ENCODE assay signal across 8 cellular contexts in genomic region chr11:34105957-34106504, GRCh38. TPM values are rescaled to one million over a fixed set of nuclear protein-coding genes. Genes with fewer than 3 reads are reported as not detected.
DNase-seq lines count a peak whose midpoint lies in the region; ATAC-seq and TF ChIP-seq lines count a peak whose summit lies in the region.

No MANE protein-coding gene starts in this region.

- no peak for TF ChIP-seq EP300 in tibial nerve (IDR thresholded peaks at IDR 0.05)

- peaks cover 11 to 29% of the 10 kb centered on the region in 2 donors for H3K36me3 ChIP-seq in ascending aorta
- peaks cover 0 to 36% of the 10 kb centered on the region in 2 donors for H3K36me3 ChIP-seq in left lung
- H3K36me3 ChIP-seq in tibial nerve: peaks cover 0 to 38% (median 6%) of the 10 kb centered on the region in 3 donors

- H3K9me3 Mint-ChIP-seq in CD14-positive monocyte: no peaks in the 10 kb centered on the region

- H3K27me3 ChIP-seq in ascending aorta: no peaks in the 10 kb centered on the region
- H3K27me3 ChIP-seq in left lung: no peaks in the 10 kb centered on the region
- H3K27me3 ChIP-seq in tibial nerve: no peaks in the 10 kb centered on the region

- H3K27me3 Mint-ChIP-seq in CD14-positive monocyte (ENCODE audit: low read depth in 3 of 3): no peaks in the 10 kb centered on the region

- peak overlapping the region; percentile 93 to 95 for H3K27ac ChIP-seq in ascending aorta
- peak overlapping the region; percentile 93 to 96 for H3K27ac ChIP-seq in left lung
- H3K27ac ChIP-seq in tibial nerve: peak overlapping the region; percentile 86 to 98 (median 90)

- no peak for DNase-seq in CD14-positive monocyte (ENCODE audit: low spot score)
- no peak for DNase-seq in ascending aorta (ENCODE audit: low spot score in 2 of 2)
- no peak for DNase-seq in left lung
- DNase-seq in tibial nerve (ENCODE audit: low spot score in 2 of 2): no peak
- no peak for DNase-seq in A172 (ENCODE audit: low spot score)
- no peak for DNase-seq in NCI-H510A treated with DMSO at 0.1 percent for 48 hours (lab: John Stamatoyannopoulos, UW)

- peaks cover 4 to 5% of the 10 kb centered on the region in 2 donors for H3K4me1 ChIP-seq in ascending aorta
- H3K4me1 ChIP-seq in left lung: peaks cover 5 to 30% of the 10 kb centered on the region in 2 donors
- H3K4me1 ChIP-seq in tibial nerve: peaks cover 3 to 32% (median 9%) of the 10 kb centered on the region in 4 donors

- TF ChIP-seq POLR2A in tibial nerve (IDR thresholded peaks at IDR 0.05): no peak

- intact Hi-C loops in CD14-positive monocyte (cut with micrococcal nuclease): loop anchor here (2.0 to 10.0 kb wide), 2 partner anchors 55 to 249 kb away; partner anchors contain the start of genes CAPRIN1 (in 2 of the 2) and ABTB2 (in 1 of the 2)
- intact Hi-C loops in ascending aorta (cut with DNase I): loop anchor here (1.0 to 10.0 kb wide), 6 partner anchors 55 to 945 kb away; partner anchors contain the start of genes ABTB2, APIP, CAPRIN1 and CAT
- intact Hi-C loops in left lung (cut with DNase I): loop anchor here in 1 of 2 donors (10.0 kb wide), 1 partner anchor 51 kb away; the partner anchor contains the start of gene CAPRIN1

- H3K4me3 ChIP-seq in ascending aorta: peak overlapping the region; percentile 82 to 86
- H3K4me3 ChIP-seq in left lung: peak overlapping the region; percentile 93
- peak overlapping the region; percentile 81 to 96 (median 92) for H3K4me3 ChIP-seq in tibial nerve

- 1 to 3% methylated on average over 7 to 17 of the region's 17 CpGs for WGBS in tibial nerve, 2 donors

- H3K36me3 Mint-ChIP-seq in CD14-positive monocyte: peaks cover 26 to 27% of the 10 kb centered on the region in 2 donors

- H3K4me1 Mint-ChIP-seq in CD14-positive monocyte: peaks cover 25% of the 10 kb centered on the region

- peak; percentile 3 for ATAC-seq in HG03469 (IDR thresholded peaks at IDR 0.05; ENCODE audit: unreplicated experiment)
- no peak for ATAC-seq in left lung
- no peak for ATAC-seq in HG02870 (IDR thresholded peaks at IDR 0.05; ENCODE audit: unreplicated experiment)

- TF ChIP-seq CTCF in CD14-positive monocyte (IDR thresholded peaks at IDR 0.05) (no peak), ascending aorta (IDR thresholded peaks at IDR 0.05) (no peak), left lung (IDR thresholded peaks at IDR 0.05) (no peak), tibial nerve (IDR thresholded peaks at IDR 0.05) (no peak)

- H3K4me3 Mint-ChIP-seq in CD14-positive monocyte: peak overlapping the region; percentile 93

- H3K9me3 ChIP-seq in ascending aorta (no peaks in the 10 kb centered on the region), left lung (no peaks in the 10 kb centered on the region), tibial nerve (no peaks in the 10 kb centered on the region)

- H3K27ac Mint-ChIP-seq in CD14-positive monocyte: peak overlapping the region; percentile 96 to 99 (median 98)

RNA-seq across cellular contexts. Expression of gene NAT10, which starts 0.6 kb away (rescaled TPM):
- 10 to 100 TPM; 10.1 to 13.3 TPM for polyA plus RNA-seq in CD14-positive monocyte
- total RNA-seq in ascending aorta (11.3 TPM), left lung (10 to 100 TPM; 30.0 to 50.4 TPM), tibial nerve (10 to 100 TPM; 34.3 to 41.4 (median 38.7) TPM)
- 32.6 and 34.3 TPM in 2 replicates for total RNA-seq in A172 (2014; rRNA removed; shearing (Covaris generic))

RNA-seq across cellular contexts. Expression of gene CAPRIN1, which starts 54.5 kb away (rescaled TPM):
- polyA plus RNA-seq in CD14-positive monocyte: 10 to 100 TPM; 59.2 to 81.5 TPM
- 155 TPM for total RNA-seq in ascending aorta
- 100 to 1,000 TPM; 196 to 208 TPM for total RNA-seq in left lung
- 100 to 1,000 TPM; 121 to 167 (median 150) TPM for total RNA-seq in tibial nerve
- total RNA-seq in A172 (2014; rRNA removed; shearing (Covaris generic)): 232 and 292 TPM in 2 replicates
